8 cellular contexts compared by ENCODE assay signal in the genomic region with DNA sequence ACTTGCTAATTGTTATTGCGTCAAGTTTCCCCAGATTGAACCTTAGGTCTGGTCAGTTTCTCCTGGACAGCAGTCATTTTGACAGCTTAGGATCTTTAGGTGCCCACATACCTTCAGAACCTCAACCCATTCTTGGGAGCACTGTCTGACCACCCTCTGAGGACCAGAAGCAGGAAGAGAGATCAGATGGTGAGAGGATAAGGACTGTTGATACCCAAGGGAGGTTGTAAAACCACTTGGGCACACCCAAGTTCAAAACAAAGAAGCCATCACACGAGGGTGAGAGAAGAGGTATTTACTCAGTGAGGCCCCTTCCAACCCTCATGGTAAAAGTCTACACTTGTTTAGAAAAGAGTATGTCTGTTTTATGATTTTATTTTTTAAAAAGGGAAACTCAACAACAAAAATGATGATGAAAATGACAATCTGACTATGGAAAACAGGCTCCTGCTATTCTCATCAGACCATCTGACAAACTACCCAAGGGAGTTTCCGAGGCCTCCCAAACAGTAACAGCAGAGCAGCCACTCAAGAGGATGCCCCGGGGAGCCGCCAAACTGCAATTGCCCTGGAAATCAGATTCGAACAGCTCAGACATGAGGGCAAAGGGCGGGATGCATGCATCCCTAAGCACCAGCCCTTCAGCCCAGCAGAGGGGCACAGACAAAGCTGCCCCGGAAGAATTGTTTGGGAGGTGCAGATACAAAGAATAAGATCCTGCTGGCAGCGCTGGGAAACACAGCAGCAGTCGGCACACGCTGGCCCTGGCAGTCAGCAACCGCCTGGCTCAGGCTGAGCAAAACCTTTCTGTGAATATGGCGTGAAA.
DNase-seq lines count a peak whose midpoint lies in the region; ATAC-seq, FAIRE-seq and TF ChIP-seq lines count a peak whose summit lies in the region.

No MANE protein-coding gene starts in this region.

- no peaks in the 10 kb centered on the region for H3K9me2 ChIP-seq in PC-3 (replicated peaks; ENCODE audit: low read length)

- POLR2A ChIA-PET in PC-3 (lab: Charles Lee; ENCODE audit: unreplicated experiment), result no interaction called here

- no peaks in the 10 kb centered on the region for H3K79me2 ChIP-seq in PC-3 (ENCODE audit: low read length)

- no peaks in the 10 kb centered on the region for H3K27me3 ChIP-seq in PC-3 (ENCODE audit: low read length)
- no peaks in the 10 kb centered on the region for H3K27me3 ChIP-seq in thyroid gland

- TF ChIP-seq CTCF in CD14-positive monocyte (IDR thresholded peaks at IDR 0.05), result no peak
- no peak for TF ChIP-seq CTCF in PC-3 (conservative IDR thresholded peaks at IDR 0.05; ENCODE audit: low read depth, low read length)
- TF ChIP-seq CTCF in thyroid gland (IDR thresholded peaks at IDR 0.05), result peak in 1 of 6 experiments; percentile 15
- TF ChIP-seq CTCF in D721Med (IDR thresholded peaks at IDR 0.05; ENCODE audit: insufficient read depth, missing control alignments), result no peak

- CTCF ChIA-PET in PC-3 (lab: Charles Lee), result no interaction called here

- DNase-seq in CD14-positive monocyte (ENCODE audit: low spot score) (no peak), PC-3 (no peak), iPS-NIHi11 (ENCODE audit: low spot score) (peak; percentile 17), thyroid gland (peak; percentile 20 to 48), D721Med (ENCODE audit: insufficient read length, low spot score) (no peak), occipital lobe (lab: John Stamatoyannopoulos, UW) (no peak)
- DNase-seq in stimulated activated CD4-positive, alpha-beta T cell treated with anti-CD3 and anti-CD28 coated beads, Interleukin-4, amount 100 ng/mL, for 24 hours, result no peak

- H2AFZ ChIP-seq in PC-3 (ENCODE audit: low read length), result no peak overlapping the region

- peaks cover 0 to 2% (median 1%) of the 10 kb centered on the region in 3 donors for H3K27me3 Mint-ChIP-seq in CD14-positive monocyte (ENCODE audit: low read depth in 3 of 3)

- peak overlapping the region; percentile 48 for H3K4me2 ChIP-seq in PC-3 (ENCODE audit: low read length)

- no peak for TF ChIP-seq POLR2A in thyroid gland (IDR thresholded peaks at IDR 0.05)

- ATAC-seq in GM21423 (IDR thresholded peaks at IDR 0.05; ENCODE audit: unreplicated experiment) (peak; percentile 27), PC-3 (no peak)

- no peak overlapping the region for H3K9ac ChIP-seq in PC-3 (ENCODE audit: low read length)

- BruUV-seq in PC-3 (replicated peaks; lab: Mats Ljungman, UMichigan), result no TSS peak

- intact Hi-C loops in CD14-positive monocyte (cut with micrococcal nuclease), result loop anchor here in 1 of 2 donors (5.0 kb wide), 1 partner anchor 38 kb away; no protein-coding TSS in a partner anchor
- intact Hi-C loops in PC-3 (cut with micrococcal nuclease), result no loop called here
- intact Hi-C loops in thyroid gland (cut with DNase I), result no loop called here

- peak overlapping the region; percentile 19 to 95 (median 70) for H3K27ac Mint-ChIP-seq in CD14-positive monocyte

- peaks cover 48% of the 10 kb centered on the region for H3K4me1 Mint-ChIP-seq in CD14-positive monocyte

- H3K27ac ChIP-seq in PC-3 (ENCODE audit: low read length), result peak overlapping the region; percentile 61; the same call in 1 of the 2 replicates
- H3K27ac ChIP-seq in thyroid gland, result peak overlapping the region in 2 of 3 donors; percentile 11 to 21

- no peaks in the 10 kb centered on the region for H3K9me3 Mint-ChIP-seq in CD14-positive monocyte

- H3K36me3 ChIP-seq in PC-3 (ENCODE audit: low read depth, low read length) (no peaks in the 10 kb centered on the region), thyroid gland (no peaks in the 10 kb centered on the region)

- 55% methylated on average over 13 of the region's 13 CpGs for WGBS in thyroid gland, 2 donors

- H3K4me3 Mint-ChIP-seq in CD14-positive monocyte, result no peak overlapping the region

- H4K20me1 ChIP-seq in PC-3 (ENCODE audit: low read length), result no peaks in the 10 kb centered on the region

- no peak overlapping the region for H3K4me3 ChIP-seq in PC-3 (ENCODE audit: low read length)
- no peak overlapping the region for H3K4me3 ChIP-seq in thyroid gland (replicated peaks in 1 of 3)

- H3F3A ChIP-seq in PC-3 (ENCODE audit: low read length, unreplicated experiment), result no peaks in the 10 kb centered on the region

- H3K4me1 ChIP-seq in PC-3 (ENCODE audit: insufficient read depth, low read length) (peaks cover 36% of the 10 kb centered on the region), thyroid gland (peaks cover 27 to 41% of the 10 kb centered on the region in 2 donors)

- no peaks in the 10 kb centered on the region for H3K36me3 Mint-ChIP-seq in CD14-positive monocyte

- no peaks in the 10 kb centered on the region for H3K9me3 ChIP-seq in PC-3 (ENCODE audit: low read length)
- H3K9me3 ChIP-seq in thyroid gland, result no peaks in the 10 kb centered on the region

- FAIRE-seq in D721Med (lab: Jason Lieb, UNC), result no peak

Comparison
In these comparisons a context has a peak if more than half of its experiments do, and no peak if none do; other contexts are left out.
1. DNase-seq: peak in iPS-NIHi11 (single experiment) and thyroid gland (2 of 2); none in CD14-positive monocyte (single experiment), PC-3 (single experiment), stimulated activated CD4-positive, alpha-beta T cell treated with anti-CD3 and anti-CD28 coated beads, Interleukin-4, amount 100 ng/mL, for 24 hours (single experiment), D721Med (single experiment) and occipital lobe (single experiment).